Comparison of ENCODE assay signal across 9 cellular contexts in genomic region chr2:158022888-158023287, GRCh38.
"Had no signal": no experiment of that assay in that cellular context is flagged by ENCODE, and none has a peak within 500 bp of the region (broad histone marks: within the 10 kb centered on the region; RNA-seq: fewer than 3 reads in every experiment).

No MANE protein-coding gene starts in this region.

- ATAC-seq: GM23338, HCT116 had no signal

- DNase-seq: GM23248, GOT3, H7, H9, HCEC 1CT, HFFc6 had no signal

- H3K9me3 ChIP-seq: HAP-1 had no signal

- H3K27ac Mint-ChIP-seq: GM23338, HFFc6 had no signal

- H3K9me3 Mint-ChIP-seq: GM23338, H9, HFFc6 had no signal

- H3K4me3 ChIP-seq: GM23248, GM23338, HAP-1 had no signal

- H3K4me1 ChIP-seq: HAP-1 had no signal

- H3K27ac ChIP-seq: GM23248 had no signal

- H3K4me3 Mint-ChIP-seq: GM23338, H9, HFFc6 had no signal

- H3K36me3 ChIP-seq: HAP-1 had no signal
